Comparison of ENCODE assay signal across 15 cellular contexts in genomic region chr18:45291616-45292612, GRCh38.
DNase-seq lines count a peak whose midpoint lies in the region; ATAC-seq and TF ChIP-seq lines count a peak whose summit lies in the region.
"Had no signal": no experiment of that assay in that cellular context is flagged by ENCODE, and none has a peak within 500 bp of the region (broad histone marks: within the 10 kb centered on the region; RNA-seq: fewer than 3 reads in every experiment).

No MANE protein-coding gene starts in this region.

- H4K20me1 ChIP-seq in BLaER1: no peaks in the 10 kb centered on the region

- peak overlapping the region; percentile 15; the same call in 1 of the 2 replicates for H3K4me3 ChIP-seq in BLaER1
- H3K4me3 ChIP-seq in Peyer's patch: no peak overlapping the region
- H3K4me3 ChIP-seq: left ventricle myocardium inferior, prostate gland had no signal

- H3K9me3 Mint-ChIP-seq in activated naive CD8-positive, alpha-beta T cell treated with anti-CD3 and anti-CD28 coated beads, Interleukin-2, amount 50 U/mL, for 24 hours: no peaks in the 10 kb centered on the region
- H3K9me3 Mint-ChIP-seq: activated naive CD8-positive, alpha-beta T cell treated with anti-CD3 and anti-CD28 coated beads, Interleukin-2, amount 10 ng/mL, durations not matched to agents 7 days and 5 days; T-cell had no signal

- H3K4me1 Mint-ChIP-seq in activated naive CD8-positive, alpha-beta T cell treated with anti-CD3 and anti-CD28 coated beads, Interleukin-2, amount 50 U/mL, for 24 hours: no peaks in the 10 kb centered on the region
- no peaks in the 10 kb centered on the region for H3K4me1 Mint-ChIP-seq in T-helper 17 cell
- H3K4me1 Mint-ChIP-seq: activated naive CD8-positive, alpha-beta T cell treated with anti-CD3 and anti-CD28 coated beads, Interleukin-2, amount 10 ng/mL, durations not matched to agents 7 days and 5 days; T-cell had no signal

- H3K27me3 ChIP-seq in BLaER1: no peaks in the 10 kb centered on the region
- no peaks in the 10 kb centered on the region for H3K27me3 ChIP-seq in Peyer's patch

- peaks cover 27% of the 10 kb centered on the region for H3K4me1 ChIP-seq in BLaER1
- H3K4me1 ChIP-seq in Peyer's patch: no peaks in the 10 kb centered on the region
- H3K4me1 ChIP-seq: left ventricle myocardium inferior, prostate gland had no signal

- no peak overlapping the region for H3K9ac ChIP-seq in BLaER1

- no peak overlapping the region for H3K27ac Mint-ChIP-seq in activated naive CD8-positive, alpha-beta T cell treated with anti-CD3 and anti-CD28 coated beads, Interleukin-2, amount 50 U/mL, for 24 hours
- H3K27ac Mint-ChIP-seq in T-helper 17 cell: no peak overlapping the region
- H3K27ac Mint-ChIP-seq: activated naive CD8-positive, alpha-beta T cell treated with anti-CD3 and anti-CD28 coated beads, Interleukin-2, amount 10 ng/mL, durations not matched to agents 7 days and 5 days; T-cell had no signal

- no peak for TF ChIP-seq POLR2A in Peyer's patch (IDR thresholded peaks at IDR 0.05)

- DNase-seq in NCI-H1417 (lab: John Stamatoyannopoulos, UW): peak in 2 of 3 experiments; percentile 64 to 89
- DNase-seq in astrocyte of the hippocampus (ENCODE audit: low read depth, low spot score): peak; percentile 92
- peak; percentile 35 for DNase-seq in kidney glomerular epithelial cell (lab: John Stamatoyannopoulos, UW)
- DNase-seq in stimulated activated naive CD4-positive, alpha-beta T cell (lab: John Stamatoyannopoulos, UW): no peak
- no peak for DNase-seq in activated naive CD8-positive, alpha-beta T cell treated with anti-CD3 and anti-CD28 coated beads, Interleukin-2, amount 50 U/mL, for 24 hours
- DNase-seq in T-helper 17 cell: no peak
- DNase-seq in Peyer's patch: no peak
- DNase-seq: activated CD8-positive, alpha-beta memory T cell treated with anti-CD3 and anti-CD28 coated beads for 24 hours; activated naive CD8-positive, alpha-beta T cell treated with anti-CD3 and anti-CD28 coated beads, Interleukin-2, amount 10 ng/mL, durations not matched to agents 7 days and 5 days; left ventricle myocardium inferior; T-cell had no signal

- no peaks in the 10 kb centered on the region for H3K36me3 Mint-ChIP-seq in activated naive CD8-positive, alpha-beta T cell treated with anti-CD3 and anti-CD28 coated beads, Interleukin-2, amount 50 U/mL, for 24 hours (ENCODE audit: low read depth)
- H3K36me3 Mint-ChIP-seq in T-helper 17 cell (ENCODE audit: low read depth): no peaks in the 10 kb centered on the region
- H3K36me3 Mint-ChIP-seq: activated naive CD8-positive, alpha-beta T cell treated with anti-CD3 and anti-CD28 coated beads, Interleukin-2, amount 10 ng/mL, durations not matched to agents 7 days and 5 days; T-cell had no signal

- ATAC-seq in activated naive CD8-positive, alpha-beta T cell treated with anti-CD3 and anti-CD28 coated beads, Interleukin-2, amount 50 U/mL, for 24 hours: no peak
- ATAC-seq in T-helper 17 cell: no peak
- ATAC-seq: T-cell had no signal

- H3K27ac ChIP-seq in BLaER1: peak overlapping the region; percentile 73
- no peak overlapping the region for H3K27ac ChIP-seq in Peyer's patch
- H3K27ac ChIP-seq: C4-2B, epithelial cell of prostate, left ventricle myocardium inferior, prostate gland had no signal

- peaks cover 3% of the 10 kb centered on the region for H3K27me3 Mint-ChIP-seq in activated naive CD8-positive, alpha-beta T cell treated with anti-CD3 and anti-CD28 coated beads, Interleukin-2, amount 50 U/mL, for 24 hours
- peaks cover 29% of the 10 kb centered on the region for H3K27me3 Mint-ChIP-seq in T-helper 17 cell

- H3K9me3 ChIP-seq in BLaER1 (no peaks in the 10 kb centered on the region), T-helper 17 cell (ENCODE audit: control insufficient read depth, low read length, poor library complexity, severe bottlenecking) (no peaks in the 10 kb centered on the region), Peyer's patch (no peaks in the 10 kb centered on the region)
- H3K9me3 ChIP-seq: left ventricle myocardium inferior, prostate gland had no signal

- H3K4me3 Mint-ChIP-seq in activated naive CD8-positive, alpha-beta T cell treated with anti-CD3 and anti-CD28 coated beads, Interleukin-2, amount 50 U/mL, for 24 hours: no peak overlapping the region
- H3K4me3 Mint-ChIP-seq in T-helper 17 cell: no peak overlapping the region
- H3K4me3 Mint-ChIP-seq: activated naive CD8-positive, alpha-beta T cell treated with anti-CD3 and anti-CD28 coated beads, Interleukin-2, amount 10 ng/mL, durations not matched to agents 7 days and 5 days; T-cell had no signal

- no peak for TF ChIP-seq CTCF in Peyer's patch (IDR thresholded peaks at IDR 0.05)

- H3K36me3 ChIP-seq in BLaER1 (no peaks in the 10 kb centered on the region), Peyer's patch (no peaks in the 10 kb centered on the region)
- H3K36me3 ChIP-seq: left ventricle myocardium inferior, prostate gland had no signal

- H3K4me2 ChIP-seq in BLaER1: peak overlapping the region; percentile 85

Comparison
In these comparisons a context has a peak if more than half of its experiments do, and no peak if none do; other contexts are left out.
1. DNase-seq: peak in NCI-H1417 (2 of 3), astrocyte of the hippocampus (single experiment) and kidney glomerular epithelial cell (single experiment); none in stimulated activated naive CD4-positive, alpha-beta T cell (0 of 6), activated naive CD8-positive, alpha-beta T cell treated with anti-CD3 and anti-CD28 coated beads, Interleukin-2, amount 50 U/mL, for 24 hours (single experiment), T-helper 17 cell (0 of 3) and Peyer's patch (0 of 3).